In the genomic region with DNA sequence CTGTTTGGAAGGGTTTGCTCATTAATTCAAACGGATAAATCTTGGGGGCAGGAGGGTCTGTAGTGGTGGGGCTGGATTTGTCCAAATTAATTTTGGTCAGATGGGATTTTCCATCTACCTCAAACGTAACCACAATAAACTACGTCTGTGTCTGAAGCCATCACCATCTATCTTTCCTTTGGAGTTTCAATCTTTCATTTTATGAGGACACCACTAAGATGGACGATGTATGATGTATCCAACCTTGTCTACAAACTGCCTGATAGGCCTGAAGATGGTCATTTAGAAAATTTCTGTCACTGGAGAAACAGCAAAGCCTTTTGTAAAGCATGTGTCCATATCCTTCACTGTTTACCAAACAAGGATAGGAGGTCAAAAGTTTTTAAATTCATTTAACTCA, we compare ENCODE assay signal across 29 cellular contexts.
"Had no signal": no experiment of that assay in that cellular context is flagged by ENCODE, and none has a peak within 500 bp of the region (broad histone marks: within the 10 kb centered on the region; RNA-seq: fewer than 3 reads in every experiment).

No MANE protein-coding gene starts in this region.

- H3K4me3 ChIP-seq: adrenal gland had no signal

- ATAC-seq: activated CD4-positive, alpha-beta T cell treated with anti-CD3 and anti-CD28 coated beads for 36 hours; activated naive CD4-positive, alpha-beta T cell treated with anti-CD3 and anti-CD28 coated beads, Interleukin-2, amount 50 U/mL, for 72 hours; activated T-cell treated with anti-CD3 and anti-CD28 coated beads, Interleukin-2, amount 50 U/mL, for 4 hours; PC-3; Right ventricle myocardium inferior had no signal

- H3K4me1 ChIP-seq: adrenal gland had no signal

- H3K9me3 ChIP-seq: adrenal gland had no signal

- H3K27me3 ChIP-seq: adrenal gland had no signal

- H3K36me3 ChIP-seq: adrenal gland had no signal

- FAIRE-seq: bronchial epithelial cell, RCC 7860 had no signal

- DNase-seq: activated CD4-positive, alpha-beta memory T cell treated with anti-CD3 and anti-CD28 coated beads for 36 hours; activated CD4-positive, alpha-beta T cell treated with anti-CD3 and anti-CD28 coated beads for 36 hours; activated CD4-positive, alpha-beta T cell treated with anti-CD3 and anti-CD28 coated beads, Interleukin-2, amount 50 U/mL, for 1 hour; activated CD8-positive, alpha-beta memory T cell treated with anti-CD3 and anti-CD28 coated beads, Interleukin-2, amount 50 U/mL, for 4 hours; activated gamma-delta T cell treated with Interleukin-2 at 50 U/mL for 16 hours; activated naive CD4-positive, alpha-beta T cell treated with anti-CD3 and anti-CD28 coated beads for 36 hours; activated T-cell treated with anti-CD3 and anti-CD28 coated beads for 4 hours; activated T-cell treated with anti-CD3 and anti-CD28 coated beads, Interleukin-2, amount 50 U/mL, for 4 hours; adrenal gland; anterior cingulate cortex; caudate nucleus; cerebellar nuclear complex; Kasumi-1; MM.1S; NCI-H1092; NCI-H1436 treated with DMSO at 0.1 percent for 48 hours; NCI-H1694 treated with DMSO at 0.1 percent for 48 hours; NCI-H2029; NCI-H345; NCI-H524 treated with DMSO at 0.1 percent for 48 hours; NK-92 treated with Interleukin-12 subunit alpha and Interleukin-12 subunit beta, amount 100 ng/mL, for 24 hours; SIG-M5; T1000 had no signal

- H3K27ac ChIP-seq: adrenal gland, RWPE1 had no signal
